In the genomic region with DNA sequence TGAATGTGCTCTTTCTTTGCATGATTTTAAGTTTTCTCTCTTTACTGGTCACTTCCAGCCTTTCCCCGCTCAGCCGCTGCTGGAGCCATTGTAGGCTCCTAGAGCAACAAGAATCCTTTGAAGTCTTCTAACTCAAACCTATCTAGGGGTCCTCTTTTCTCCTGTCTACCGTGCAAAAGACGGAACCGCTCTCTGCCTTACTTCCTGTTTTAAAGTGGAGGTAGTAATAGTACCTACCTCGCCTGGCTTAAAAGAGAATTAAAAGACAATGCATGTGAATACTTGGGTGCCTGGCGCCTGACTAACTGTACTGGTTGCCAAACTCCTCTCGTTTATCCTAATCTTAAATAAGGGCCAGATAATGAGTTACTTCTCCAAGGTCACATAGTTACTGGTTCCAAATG, we compare ENCODE assay signal across 8 cellular contexts. TPM values are rescaled to one million over a fixed set of nuclear protein-coding genes. Genes with fewer than 3 reads are reported as not detected.
DNase-seq lines count a peak whose midpoint lies in the region; ATAC-seq and TF ChIP-seq lines count a peak whose summit lies in the region.

No MANE protein-coding gene starts in this region.

- peaks cover 61% of the 10 kb centered on the region for H3K79me2 ChIP-seq in HCT116 (ENCODE audit: insufficient read depth, low read length)
- H3K79me2 ChIP-seq in fibroblast of lung (ENCODE audit: control insufficient read depth, insufficient read depth, low read length), result peaks cover 32% of the 10 kb centered on the region

- peak; percentile 13; the same call in 1 of the 2 replicates for ATAC-seq in HCT116

- TF ChIP-seq POLR2A in HCT116 (IDR thresholded peaks at IDR 0.05; ENCODE audit: borderline replicate concordance, extremely low read depth, insufficient read depth, insufficient read length), result no peak

- H3K27ac ChIP-seq in HCT116 (ENCODE audit: low read depth, low read length) (peak overlapping the region; percentile 90), fibroblast of lung (ENCODE audit: insufficient read depth, low read length) (peak overlapping the region; percentile 78), rectal smooth muscle tissue (ENCODE audit: low read depth, low read length) (peak overlapping the region; percentile 78)

- H3K4me2 ChIP-seq in HCT116 (ENCODE audit: low read length) (peak overlapping the region; percentile 73), fibroblast of lung (ENCODE audit: extremely low read depth, insufficient read depth, low read length) (peak overlapping the region; percentile 95)

- intact Hi-C loops in HCT116 (cut with micrococcal nuclease), result no loop called here

- BruUV-seq in HCT116 (replicated peaks; lab: Mats Ljungman, UMichigan), result no TSS peak

- H3K9me3 ChIP-seq in HCT116 (ENCODE audit: control insufficient read depth in 1 of 2, insufficient read depth in 1 of 2, low read depth in 1 of 2, low read length in 2 of 2) (no peaks in the 10 kb centered on the region), fibroblast of lung (ENCODE audit: control insufficient read depth, insufficient read depth, low read depth, low read length) (no peaks in the 10 kb centered on the region)

- no peaks in the 10 kb centered on the region for H3K36me3 ChIP-seq in HCT116 (ENCODE audit: control insufficient read depth in 1 of 2, insufficient read depth in 2 of 2, low read length in 2 of 2)
- H3K36me3 ChIP-seq in fibroblast of lung (ENCODE audit: control insufficient read depth, insufficient read depth, low read length), result no peaks in the 10 kb centered on the region
- no peaks in the 10 kb centered on the region for H3K36me3 ChIP-seq in rectal smooth muscle tissue (ENCODE audit: control insufficient read depth, insufficient read depth, low read length)

- H3K4me3 ChIP-seq in HCT116 (replicated peaks in 1 of 2; ENCODE audit: low read depth in 1 of 2, low read length in 2 of 2), result peak overlapping the region; percentile 91 to 95
- peak overlapping the region; percentile 48 to 93 (median 70) for H3K4me3 ChIP-seq in fibroblast of lung (replicated peaks in 1 of 4; ENCODE audit: control extremely low read depth in 1 of 4, insufficient read depth in 1 of 4, low read depth in 3 of 4, low read length in 4 of 4)
- peak overlapping the region; percentile 96 for H3K4me3 ChIP-seq in rectal smooth muscle tissue (ENCODE audit: low read length)

- H3K4me1 ChIP-seq in HCT116 (ENCODE audit: control insufficient read depth in 1 of 2, insufficient read depth in 2 of 2, low read length in 2 of 2) (peaks cover 17 to 30% of the 10 kb centered on the region in 2 experiments), fibroblast of lung (ENCODE audit: control insufficient read depth, extremely low read depth, insufficient read depth, low read length) (peaks cover 2% of the 10 kb centered on the region), rectal smooth muscle tissue (ENCODE audit: control insufficient read depth, insufficient read depth, low read length) (peaks cover 5% of the 10 kb centered on the region)

- H4K20me1 ChIP-seq in HCT116 (ENCODE audit: insufficient read depth) (no peaks in the 10 kb centered on the region), fibroblast of lung (ENCODE audit: control insufficient read depth, extremely low read depth, insufficient read depth, low read length) (peaks cover 1% of the 10 kb centered on the region)

- RAD21 ChIA-PET in HCT116 (lab: Charles Lee; ENCODE audit: low non-redundant PET in 1 of 2, low total read pairs in 2 of 2, uncharacterized antibody in 2 of 2, unreplicated experiment in 2 of 2), result interaction anchor here in 1 of 2 experiments (1.0 kb wide), 1 partner anchor 73 kb away, joined by 3 read pairs; no protein-coding TSS in a partner anchor

- CTCF ChIA-PET in HCT116 (lab: Charles Lee), result interaction anchor here (1.2 to 1.9 kb wide), 3 partner anchors 10 to 71 kb away, joined by 4 to 22 read pairs (median 4); no protein-coding TSS in a partner anchor

- H2AFZ ChIP-seq in HCT116 (ENCODE audit: low read depth, low read length, poor library complexity, severe bottlenecking) (no peak overlapping the region), fibroblast of lung (ENCODE audit: low read length) (peak overlapping the region; percentile 46)

- TF ChIP-seq RAD21 in HCT116 (IDR thresholded peaks at IDR 0.05; ENCODE audit: low read depth), result no peak

- TF ChIP-seq CTCF in HCT116 (IDR thresholded peaks at IDR 0.05 in 2 of 3, conservative IDR thresholded peaks at IDR 0.05 in 1 of 3; ENCODE audit: borderline replicate concordance in 1 of 3, insufficient read depth in 1 of 3, low read depth in 2 of 3, low read length in 2 of 3), result no peak
- no peak for TF ChIP-seq CTCF in fibroblast of lung (conservative IDR thresholded peaks at IDR 0.05 in 1 of 2, IDR thresholded peaks at IDR 0.05 in 1 of 2; ENCODE audit: low read depth in 1 of 2, low read length in 2 of 2)

- H3K9ac ChIP-seq in HCT116 (ENCODE audit: low read length) (peak overlapping the region; percentile 87), fibroblast of lung (ENCODE audit: insufficient read depth, low read length) (peak overlapping the region; percentile 75), rectal smooth muscle tissue (ENCODE audit: low read length) (peak overlapping the region; percentile 16)

- POLR2A ChIA-PET in HCT116 (lab: Charles Lee), result interaction anchor here (1.2 to 1.6 kb wide), 2 partner anchors 10 to 32 kb away, joined by 4 to 6 read pairs; a partner anchor contains a TSS

- DNase-seq in CD1c-positive myeloid dendritic cell (ENCODE audit: extremely low spot score) (peak; percentile 58), HCT116 (ENCODE audit: low read depth, low spot score) (no peak), SKM-1 treated with dmso at 0.1 percent for 144 hours (lab: John Stamatoyannopoulos, UW; ENCODE audit: unreplicated experiment) (peak; percentile 85), fibroblast of lung (ENCODE audit: low read depth in 2 of 2) (peak; percentile 13 to 25), GDM1 (lab: John Stamatoyannopoulos, UW) (no peak), NCI-H526 (lab: John Stamatoyannopoulos, UW) (no peak), NCI-H1048 (lab: John Stamatoyannopoulos, UW) (no peak)

- no peaks in the 10 kb centered on the region for H3K27me3 ChIP-seq in HCT116 (ENCODE audit: insufficient read depth, low read length)
- no peaks in the 10 kb centered on the region for H3K27me3 ChIP-seq in fibroblast of lung (ENCODE audit: control insufficient read depth, insufficient read depth, low read length)
- peaks cover 3% of the 10 kb centered on the region for H3K27me3 ChIP-seq in rectal smooth muscle tissue (ENCODE audit: control insufficient read depth, insufficient read depth, low read length)

- H3K9me2 ChIP-seq in HCT116 (ENCODE audit: insufficient read depth), result no peaks in the 10 kb centered on the region

TF ChIP-seq in HCT116, 20 proteins besides CTCF, POLR2A, EP300 and RAD21:
- TF ChIP-seq TCF7L2 (IDR thresholded peaks at IDR 0.05; ENCODE audit: borderline replicate concordance, extremely low read depth, insufficient read depth, insufficient read length) (no peak), ZNF274 (IDR thresholded peaks at IDR 0.05; ENCODE audit: low read depth, low read length) (no peak), CEBPB (IDR thresholded peaks at IDR 0.05; ENCODE audit: low read depth) (no peak), ZFX (IDR thresholded peaks at IDR 0.05) (no peak), ELF1 (IDR thresholded peaks at IDR 0.05; ENCODE audit: borderline replicate concordance, low read depth) (no peak), JUND (IDR thresholded peaks at IDR 0.05) (no peak), EGR1 (IDR thresholded peaks at IDR 0.05; ENCODE audit: low read depth) (no peak), SIN3A (IDR thresholded peaks at IDR 0.05; ENCODE audit: low read depth) (no peak), CBX3 (IDR thresholded peaks at IDR 0.05; ENCODE audit: low read depth) (no peak), EZH2phosphoT487 (IDR thresholded peaks at IDR 0.05; ENCODE audit: borderline replicate concordance) (no peak), EZH2 (IDR thresholded peaks at IDR 0.05) (no peak), FOSL1 (IDR thresholded peaks at IDR 0.05; ENCODE audit: low read depth) (no peak), SP1 (IDR thresholded peaks at IDR 0.05; ENCODE audit: low read depth) (no peak), POLR2AphosphoS5 (IDR thresholded peaks at IDR 0.05; ENCODE audit: low read depth, low read length) (no peak)
- TF ChIP-seq, protein P1, sequence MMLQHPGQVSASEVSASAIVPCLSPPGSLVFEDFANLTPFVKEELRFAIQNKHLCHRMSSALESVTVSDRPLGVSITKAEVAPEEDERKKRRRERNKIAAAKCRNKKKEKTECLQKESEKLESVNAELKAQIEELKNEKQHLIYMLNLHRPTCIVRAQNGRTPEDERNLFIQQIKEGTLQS (IDR thresholded peaks at IDR 0.05), result no peak
- TF ChIP-seq, protein P2, sequence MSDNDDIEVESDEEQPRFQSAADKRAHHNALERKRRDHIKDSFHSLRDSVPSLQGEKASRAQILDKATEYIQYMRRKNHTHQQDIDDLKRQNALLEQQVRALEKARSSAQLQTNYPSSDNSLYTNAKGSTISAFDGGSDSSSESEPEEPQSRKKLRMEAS (IDR thresholded peaks at IDR 0.05), result no peak
- TF ChIP-seq, protein P3, sequence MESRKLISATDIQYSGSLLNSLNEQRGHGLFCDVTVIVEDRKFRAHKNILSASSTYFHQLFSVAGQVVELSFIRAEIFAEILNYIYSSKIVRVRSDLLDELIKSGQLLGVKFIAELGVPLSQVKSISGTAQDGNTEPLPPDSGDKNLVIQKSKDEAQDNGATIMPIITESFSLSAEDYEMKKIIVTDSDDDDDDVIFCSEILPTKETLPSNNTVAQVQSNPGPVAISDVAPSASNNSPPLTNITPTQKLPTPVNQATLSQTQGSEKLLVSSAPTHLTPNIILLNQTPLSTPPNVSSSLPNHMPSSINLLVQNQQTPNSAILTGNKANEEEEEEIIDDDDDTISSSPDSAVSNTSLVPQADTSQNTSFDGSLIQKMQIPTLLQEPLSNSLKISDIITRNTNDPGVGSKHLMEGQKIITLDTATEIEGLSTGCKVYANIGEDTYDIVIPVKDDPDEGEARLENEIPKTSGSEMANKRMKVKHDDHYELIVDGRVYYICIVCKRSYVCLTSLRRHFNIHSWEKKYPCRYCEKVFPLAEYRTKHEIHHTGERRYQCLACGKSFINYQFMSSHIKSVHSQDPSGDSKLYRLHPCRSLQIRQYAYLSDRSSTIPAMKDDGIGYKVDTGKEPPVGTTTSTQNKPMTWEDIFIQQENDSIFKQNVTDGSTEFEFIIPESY (IDR thresholded peaks at IDR 0.05; ENCODE audit: extremely low read depth, insufficient replicate concordance, low read length), result no peak

RNA-seq across cellular contexts. Expression of a gene that starts 0.6 kb away (rescaled TPM):
- 40.8 TPM for total RNA-seq in HCT116 (2021; ENCODE audit: unreplicated experiment)
- 30.0 and 37.1 TPM in 2 replicates for polyA plus RNA-seq in HCT116 (2012)
- 32.9 TPM in 2 replicates for total RNA-seq in fibroblast of lung
- polyA plus RNA-seq in fibroblast of lung, result 45.7 and 63.6 TPM in 2 replicates
- 52.7 and 70.5 TPM in 2 replicates for polyA plus RNA-seq in fibroblast of lung (2012)
- polyA minus RNA-seq in fibroblast of lung (ENCODE audit: low replicate concordance), result 26.4 and 34.5 TPM in 2 replicates

RNA-seq across cellular contexts. Expression of a gene that starts 32.3 kb away (rescaled TPM):
- total RNA-seq in HCT116 (2021; ENCODE audit: unreplicated experiment), result 7.3 TPM
- polyA plus RNA-seq in HCT116 (2012), result 3.9 and 4.9 TPM in 2 replicates
- 3.6 and 12.6 TPM in 2 replicates for total RNA-seq in fibroblast of lung
- 4.6 and 6.8 TPM in 2 replicates for polyA plus RNA-seq in fibroblast of lung
- 3.0 and 4.7 TPM in 2 replicates for polyA plus RNA-seq in fibroblast of lung (2012)
- 2.3 and 3.2 TPM in 2 replicates for polyA minus RNA-seq in fibroblast of lung (ENCODE audit: low replicate concordance)

Comparison
In these comparisons a context has a peak if more than half of its experiments do, and no peak if none do; other contexts are left out.
1. DNase-seq: peak in CD1c-positive myeloid dendritic cell (single experiment), SKM-1 treated with dmso at 0.1 percent for 144 hours (single experiment) and fibroblast of lung (2 of 2); none in HCT116 (single experiment), GDM1 (single experiment), NCI-H526 (0 of 2) and NCI-H1048 (single experiment).
2. H3K9ac ChIP-seq: peak in every context shown above with its lines; median percentile 87 in HCT116; 75 in fibroblast of lung; 16 in rectal smooth muscle tissue.
3. Peak in every context shown above with its lines, with median percentiles within 50 percentile points of each other: H3K27ac ChIP-seq and H3K4me3 ChIP-seq.